Comparison of ENCODE assay signal across 1 cellular context in the genomic region with DNA sequence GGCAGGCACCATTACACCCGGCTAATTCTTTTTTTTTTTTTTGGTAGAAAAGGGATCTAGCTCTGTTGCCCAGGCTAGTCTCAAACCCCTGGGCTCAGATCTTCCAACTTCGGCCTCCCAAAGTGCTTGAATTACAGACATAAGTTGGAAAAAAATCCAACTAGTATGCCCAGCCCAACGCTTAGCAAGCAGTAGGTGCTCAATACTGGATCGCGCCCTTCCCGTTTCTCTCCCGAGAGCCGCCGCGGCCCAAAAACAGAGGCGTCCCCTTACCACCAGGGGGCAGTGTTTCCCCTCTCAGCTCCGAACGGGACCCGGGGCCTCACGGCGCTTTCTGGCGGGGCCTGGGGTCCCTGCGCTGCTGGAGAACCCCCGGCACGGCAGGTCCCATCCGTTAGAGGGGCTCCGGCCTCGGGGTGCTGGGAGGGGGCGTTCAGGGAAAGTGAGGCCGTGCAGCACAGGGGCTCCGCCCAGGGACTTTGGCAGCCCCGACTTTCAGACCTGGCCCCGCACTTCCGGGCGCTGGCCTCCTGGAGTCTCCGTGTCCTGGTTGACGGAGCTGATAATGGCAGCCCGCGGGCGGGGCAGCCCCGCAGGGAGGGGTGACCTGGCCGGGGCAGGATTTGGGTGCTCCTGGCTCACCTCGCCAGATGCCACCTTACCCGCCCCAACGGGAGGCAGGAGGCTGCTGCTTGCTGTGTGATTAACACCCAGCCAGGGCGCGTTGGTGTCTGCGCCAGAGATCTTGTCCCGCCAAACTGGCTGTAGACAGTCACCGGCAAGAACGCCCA.
TF ChIP-seq lines count a peak whose summit lies in the region.

No MANE protein-coding gene starts in this region.

TF ChIP-seq in K562, 482 proteins besides CTCF, POLR2A, EP300 and RAD21 (continued from another document and continues in another):
- TF ChIP-seq MGA (IDR thresholded peaks at IDR 0.05) (no peak), CBFB (CRISPR knock-in tag; IDR thresholded peaks at IDR 0.05) (0 out of 2 replicates have a peak, but pooled peaks have one; percentile 23), RBM22 (IDR thresholded peaks at IDR 0.05; ENCODE audit: low read depth, low read length, poor library complexity, severe bottlenecking) (no peak), ZNF197 (CRISPR knock-in tag; IDR thresholded peaks at IDR 0.05; ENCODE audit: low read depth) (peak; percentile 65; the same call in 1 of the 2 replicates), ARID3A (IDR thresholded peaks at IDR 0.05; ENCODE audit: borderline replicate concordance, low read depth, low read length) (no peak), CEBPZ (IDR thresholded peaks at IDR 0.05; ENCODE audit: borderline replicate concordance, low read depth, low read length) (no peak), RAD51 (IDR thresholded peaks at IDR 0.05; ENCODE audit: borderline replicate concordance, low read depth) (0 out of 2 replicates have a peak, but pooled peaks have one; percentile 25), MYBL2 (IDR thresholded peaks at IDR 0.05; ENCODE audit: low read depth) (no peak), MYBL2 (CRISPR knock-in tag; IDR thresholded peaks at IDR 0.05; ENCODE audit: borderline replicate concordance) (no peak), ELF2 (CRISPR knock-in tag; IDR thresholded peaks at IDR 0.05) (peak; percentile 87), TOE1 (IDR thresholded peaks at IDR 0.05; ENCODE audit: borderline replicate concordance) (peak; percentile 67; the same call in 1 of the 2 replicates), TOE1 (CRISPR knock-in tag; IDR thresholded peaks at IDR 0.05; ENCODE audit: borderline replicate concordance, low read depth) (no peak), STAT5A (IDR thresholded peaks at IDR 0.05; ENCODE audit: borderline replicate concordance, low read length) (no peak), HIVEP1 (CRISPR knock-in tag; IDR thresholded peaks at IDR 0.05) (peak; percentile 83), TSHZ1 (CRISPR knock-in tag; IDR thresholded peaks at IDR 0.05) (peak; percentile 36; the same call in 1 of the 2 replicates), TRIM24 (IDR thresholded peaks at IDR 0.05) (peak in 1 of 2 experiments; percentile 64; a peak in 1 of 4 replicates), JUNB (CRISPR knock-in tag; conservative IDR thresholded peaks at IDR 0.05) (no peak), TEAD1 (CRISPR knock-in tag; IDR thresholded peaks at IDR 0.05) (peak in 1 of 2 experiments; percentile 73; a peak in 2 of 4 replicates), PHF20 (IDR thresholded peaks at IDR 0.05; ENCODE audit: partially characterized antibody) (peak; percentile 90), ZKSCAN8 (CRISPR knock-in tag; IDR thresholded peaks at IDR 0.05) (peak; percentile 100), HEY1 (CRISPR knock-in tag; IDR thresholded peaks at IDR 0.05; ENCODE audit: borderline replicate concordance) (peak; percentile 66; the same call in 1 of the 2 replicates), BRD4 (IDR thresholded peaks at IDR 0.05) (peak; percentile 59; the same call in 1 of the 2 replicates), MED1 (CRISPR knock-in tag; IDR thresholded peaks at IDR 0.05; ENCODE audit: borderline replicate concordance) (no peak)
- TF ChIP-seq, protein P1, sequence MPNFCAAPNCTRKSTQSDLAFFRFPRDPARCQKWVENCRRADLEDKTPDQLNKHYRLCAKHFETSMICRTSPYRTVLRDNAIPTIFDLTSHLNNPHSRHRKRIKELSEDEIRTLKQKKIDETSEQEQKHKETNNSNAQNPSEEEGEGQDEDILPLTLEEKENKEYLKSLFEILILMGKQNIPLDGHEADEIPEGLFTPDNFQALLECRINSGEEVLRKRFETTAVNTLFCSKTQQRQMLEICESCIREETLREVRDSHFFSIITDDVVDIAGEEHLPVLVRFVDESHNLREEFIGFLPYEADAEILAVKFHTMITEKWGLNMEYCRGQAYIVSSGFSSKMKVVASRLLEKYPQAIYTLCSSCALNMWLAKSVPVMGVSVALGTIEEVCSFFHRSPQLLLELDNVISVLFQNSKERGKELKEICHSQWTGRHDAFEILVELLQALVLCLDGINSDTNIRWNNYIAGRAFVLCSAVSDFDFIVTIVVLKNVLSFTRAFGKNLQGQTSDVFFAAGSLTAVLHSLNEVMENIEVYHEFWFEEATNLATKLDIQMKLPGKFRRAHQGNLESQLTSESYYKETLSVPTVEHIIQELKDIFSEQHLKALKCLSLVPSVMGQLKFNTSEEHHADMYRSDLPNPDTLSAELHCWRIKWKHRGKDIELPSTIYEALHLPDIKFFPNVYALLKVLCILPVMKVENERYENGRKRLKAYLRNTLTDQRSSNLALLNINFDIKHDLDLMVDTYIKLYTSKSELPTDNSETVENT (CRISPR knock-in tag; IDR thresholded peaks at IDR 0.05), result no peak
- TF ChIP-seq, protein P2, sequence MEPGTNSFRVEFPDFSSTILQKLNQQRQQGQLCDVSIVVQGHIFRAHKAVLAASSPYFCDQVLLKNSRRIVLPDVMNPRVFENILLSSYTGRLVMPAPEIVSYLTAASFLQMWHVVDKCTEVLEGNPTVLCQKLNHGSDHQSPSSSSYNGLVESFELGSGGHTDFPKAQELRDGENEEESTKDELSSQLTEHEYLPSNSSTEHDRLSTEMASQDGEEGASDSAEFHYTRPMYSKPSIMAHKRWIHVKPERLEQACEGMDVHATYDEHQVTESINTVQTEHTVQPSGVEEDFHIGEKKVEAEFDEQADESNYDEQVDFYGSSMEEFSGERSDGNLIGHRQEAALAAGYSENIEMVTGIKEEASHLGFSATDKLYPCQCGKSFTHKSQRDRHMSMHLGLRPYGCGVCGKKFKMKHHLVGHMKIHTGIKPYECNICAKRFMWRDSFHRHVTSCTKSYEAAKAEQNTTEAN (CRISPR knock-in tag; IDR thresholded peaks at IDR 0.05), result peak; percentile 38; the same call in 1 of the 2 replicates
